ENCODE assay signal across 1 cellular context in genomic region chr11:129280027-129280811, GRCh38.
TF ChIP-seq lines count a peak whose summit lies in the region.

No MANE protein-coding gene starts in this region.

TF ChIP-seq in GM12878, 131 proteins besides CTCF, POLR2A, EP300 and RAD21 (continued from another document):
- TF ChIP-seq CUX1 (IDR thresholded peaks at IDR 0.05; ENCODE audit: insufficient replicate concordance, low read depth, low read length) (no peak), MXI1 (IDR thresholded peaks at IDR 0.05; ENCODE audit: low read depth, low read length) (no peak), ZNF687 (IDR thresholded peaks at IDR 0.05) (no peak), YBX1 (IDR thresholded peaks at IDR 0.05) (no peak), FOXK2 (IDR thresholded peaks at IDR 0.05) (peak; percentile 87), MTA3 (IDR thresholded peaks at IDR 0.05; ENCODE audit: borderline replicate concordance, low read length) (no peak), KAT2A (conservative IDR thresholded peaks at IDR 0.05; ENCODE audit: control insufficient read depth, low read depth, low read length) (no peak)
